In genomic region chr3:5846271-5846670, GRCh38 we compare ENCODE assay signal across 20 cellular contexts.
DNase-seq lines count a peak whose midpoint lies in the region; FAIRE-seq lines count a peak whose summit lies in the region.
"Had no signal": no experiment of that assay in that cellular context is flagged by ENCODE, and none has a peak within 500 bp of the region (broad histone marks: within the 10 kb centered on the region; RNA-seq: fewer than 3 reads in every experiment).

No MANE protein-coding gene starts in this region.

- H3K36me3 ChIP-seq in GM23248 (ENCODE audit: low read depth) = no peaks in the 10 kb centered on the region
- no peaks in the 10 kb centered on the region for H3K36me3 ChIP-seq in CD8-positive, alpha-beta memory T cell (ENCODE audit: insufficient read depth, low read length)
- H3K36me3 ChIP-seq: BLaER1 had no signal

- in situ Hi-C loops in GM23248 (cut with MboI) = no loop called here

- POLR2A ChIA-PET in CD8-positive, alpha-beta memory T cell (lab: Charles Lee) = no interaction called here

- no peaks in the 10 kb centered on the region for H3K4me1 ChIP-seq in GM23248 (ENCODE audit: insufficient read depth)
- no peaks in the 10 kb centered on the region for H3K4me1 ChIP-seq in CD8-positive, alpha-beta memory T cell (ENCODE audit: insufficient read depth, low read length)
- H3K4me1 ChIP-seq: BLaER1 had no signal

- no peak overlapping the region for H3K9ac ChIP-seq in GM23248
- H3K9ac ChIP-seq: BLaER1 had no signal

- no peaks in the 10 kb centered on the region for H3F3A ChIP-seq in GM23248 (ENCODE audit: insufficient read depth)

- H4K20me1 ChIP-seq in GM23248 (ENCODE audit: insufficient read depth) = no peaks in the 10 kb centered on the region
- H4K20me1 ChIP-seq: BLaER1 had no signal

- H3K79me2 ChIP-seq in GM23248 (ENCODE audit: insufficient read depth) = no peaks in the 10 kb centered on the region

- no peaks in the 10 kb centered on the region for H3K9me2 ChIP-seq in GM23248 (ENCODE audit: insufficient read depth)

- no peak overlapping the region for H3K4me2 ChIP-seq in GM23248 (ENCODE audit: unreplicated experiment)
- H3K4me2 ChIP-seq: BLaER1 had no signal

- WGBS in GM23248 (ENCODE audit: low coverage in 1 of 2, low lambda C conversion rate in 2 of 2, missing lambda C conversion rate in 2 of 2), 2 experiments = 0% methylated on average over 1 of the region's 1 CpG

- H3K4me3 Mint-ChIP-seq in CD8-positive, alpha-beta memory T cell = no peak overlapping the region
- H3K4me3 Mint-ChIP-seq: B cell; CD4-positive, CD25-positive, alpha-beta regulatory T cell; CD8-positive, alpha-beta T cell had no signal

- no peaks in the 10 kb centered on the region for H3K27me3 Mint-ChIP-seq in CD8-positive, alpha-beta memory T cell
- H3K27me3 Mint-ChIP-seq: B cell; CD4-positive, CD25-positive, alpha-beta regulatory T cell had no signal

- DNase-seq in NCI-H748 (lab: John Stamatoyannopoulos, UW; ENCODE audit: unreplicated experiment) = peak; percentile 8
- no peak for DNase-seq in NCI-H748 treated with DMSO at 0.1 percent for 48 hours (lab: John Stamatoyannopoulos, UW)
- peak; percentile 2 for DNase-seq in GM23248
- DNase-seq in NCI-H69 (lab: John Stamatoyannopoulos, UW) = peak; percentile 2
- no peak for DNase-seq in CD8-positive, alpha-beta memory T cell
- no peak for DNase-seq in GM19239 (ENCODE audit: insufficient read length, low spot score)
- DNase-seq: CD4-positive, CD25-positive, alpha-beta regulatory T cell; CD8-positive, alpha-beta T cell; DMS 273 treated with DMSO at 0.1 percent for 48 hours; DMS79; EL; GDM1; H7; HCEC 1CT had no signal

- no peaks in the 10 kb centered on the region for H3K27me3 ChIP-seq in GM23248 (replicated peaks; ENCODE audit: insufficient read depth)
- no peaks in the 10 kb centered on the region for H3K27me3 ChIP-seq in CD8-positive, alpha-beta memory T cell (ENCODE audit: insufficient read depth, low read length, poor library complexity, severe bottlenecking)
- H3K27me3 ChIP-seq: BLaER1 had no signal

- H3K4me1 Mint-ChIP-seq in CD8-positive, alpha-beta memory T cell = no peaks in the 10 kb centered on the region
- H3K4me1 Mint-ChIP-seq: B cell; CD4-positive, CD25-positive, alpha-beta regulatory T cell had no signal

- no peak overlapping the region for H3K4me3 ChIP-seq in GM23248
- H3K4me3 ChIP-seq in CD8-positive, alpha-beta memory T cell (ENCODE audit: low read length) = no peak overlapping the region
- H3K4me3 ChIP-seq: BLaER1, GM12878 had no signal

- no peak for FAIRE-seq in GM19239 (lab: Jason Lieb, UNC)
- FAIRE-seq: D721Med, GM12878, H1 had no signal

- H3K9me3 ChIP-seq in GM23248 (ENCODE audit: low read depth) = no peaks in the 10 kb centered on the region
- H3K9me3 ChIP-seq in CD8-positive, alpha-beta memory T cell (ENCODE audit: low read length) = no peaks in the 10 kb centered on the region
- H3K9me3 ChIP-seq: BLaER1 had no signal

- H2AFZ ChIP-seq in GM23248 = no peak overlapping the region

- no peak overlapping the region for H3K27ac ChIP-seq in GM23248
- no peak overlapping the region for H3K27ac ChIP-seq in CD8-positive, alpha-beta memory T cell (ENCODE audit: low read depth, low read length)
- H3K27ac ChIP-seq: BLaER1, C4-2B had no signal

- peaks cover 0 to 6% (median 1%) of the 10 kb centered on the region in 5 donors for H3K9me3 Mint-ChIP-seq in CD8-positive, alpha-beta memory T cell
- H3K9me3 Mint-ChIP-seq: CD8-positive, alpha-beta T cell had no signal

- CTCF ChIA-PET in CD8-positive, alpha-beta memory T cell (lab: Charles Lee) = no interaction called here

- no peaks in the 10 kb centered on the region for H3K36me3 Mint-ChIP-seq in CD8-positive, alpha-beta memory T cell
- H3K36me3 Mint-ChIP-seq: CD4-positive, CD25-positive, alpha-beta regulatory T cell; CD8-positive, alpha-beta T cell had no signal

- no peak overlapping the region for H3K27ac Mint-ChIP-seq in CD8-positive, alpha-beta memory T cell
- H3K27ac Mint-ChIP-seq: B cell; CD4-positive, CD25-positive, alpha-beta regulatory T cell; CD8-positive, alpha-beta T cell had no signal

Comparison
In these comparisons a context has a peak if more than half of its experiments do, and no peak if none do; other contexts are left out.
1. DNase-seq: peak in NCI-H748 (single experiment), GM23248 (single experiment) and NCI-H69 (single experiment); none in NCI-H748 treated with DMSO at 0.1 percent for 48 hours (single experiment), CD8-positive, alpha-beta memory T cell (0 of 5) and GM19239 (single experiment).